Comparison of ENCODE assay signal across 24 cellular contexts in genomic region chr3:66270314-66270713, GRCh38.
"Had no signal": no experiment of that assay in that cellular context is flagged by ENCODE, and none has a peak within 500 bp of the region (broad histone marks: within the 10 kb centered on the region; RNA-seq: fewer than 3 reads in every experiment).

No MANE protein-coding gene starts in this region.

- H3K36me3 ChIP-seq: WERI-Rb-1 had no signal

- H3K27ac ChIP-seq: body of pancreas, WERI-Rb-1 had no signal

- FAIRE-seq: bronchial epithelial cell, RCC 7860 had no signal

- H3K4me1 ChIP-seq: body of pancreas had no signal

- H3K27me3 ChIP-seq: body of pancreas had no signal

- H3K4me3 ChIP-seq: body of pancreas had no signal

- DNase-seq: activated CD4-positive, alpha-beta memory T cell treated with anti-CD3 and anti-CD28 coated beads, Interleukin-2, amount 10 ng/mL, durations not matched to agents 7 days and 5 days; activated CD4-positive, alpha-beta T cell treated with anti-CD3 and anti-CD28 coated beads for 36 hours; activated CD4-positive, alpha-beta T cell treated with anti-CD3 and anti-CD28 coated beads, Interleukin-2, amount 50 U/mL, for 1 hour; activated naive CD4-positive, alpha-beta T cell treated with anti-CD3 and anti-CD28 coated beads, Interleukin-2, amount 50 U/mL, for 16 hours; activated naive CD8-positive, alpha-beta T cell treated with anti-CD3 and anti-CD28 coated beads, Interleukin-2, amount 10 ng/mL, durations not matched to agents 7 days and 5 days; activated T-cell treated with anti-CD3 and anti-CD28 coated beads for 4 hours; activated T-cell treated with anti-CD3 and anti-CD28 coated beads, Interleukin-2, amount 50 U/mL, for 48 hours; aorta; body of pancreas; central memory CD4-positive, alpha-beta T cell; Karpas-422; MM.1S; NCI-H1105; NCI-H1436; NCI-H1694 treated with DMSO at 0.1 percent for 48 hours; NCI-H2029 treated with DMSO at 0.1 percent for 48 hours; NCI-H345; NCI-H510A; NK-92 treated with Interleukin-12 subunit alpha and Interleukin-12 subunit beta, amount 100 ng/mL, for 24 hours; SHP77; T-helper 1 cell; WERI-Rb-1 had no signal

- H3K9me3 ChIP-seq: body of pancreas had no signal
